Comparison of ENCODE assay signal across 2 cellular contexts in the genomic region with DNA sequence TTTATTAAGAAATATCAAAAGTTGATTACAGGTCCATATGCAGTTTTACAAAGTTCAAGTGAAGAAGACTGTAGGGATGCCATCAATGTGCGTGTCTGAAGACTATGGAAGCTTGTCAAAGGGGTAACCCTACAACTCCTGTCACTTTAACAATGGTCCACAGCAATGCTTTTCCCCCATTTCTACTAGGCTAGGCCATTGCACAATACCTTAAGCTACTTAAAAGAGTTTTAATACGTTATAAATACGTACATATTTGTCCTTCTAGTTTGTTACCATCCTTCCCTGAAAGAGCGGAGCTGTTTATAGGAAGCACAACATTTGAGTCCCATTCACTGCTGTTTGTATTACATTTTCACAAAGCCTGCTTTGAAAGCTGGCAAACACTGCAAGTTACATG.
A peak's percentile ranks its signal among the peaks of the same experiment; 100 is the strongest.
TF ChIP-seq lines count a peak whose summit lies in the region.

No MANE protein-coding gene starts in this region.

TF ChIP-seq in IMR-90, 13 proteins besides CTCF, POLR2A, EP300 and RAD21:
- TF ChIP-seq, protein P1, sequence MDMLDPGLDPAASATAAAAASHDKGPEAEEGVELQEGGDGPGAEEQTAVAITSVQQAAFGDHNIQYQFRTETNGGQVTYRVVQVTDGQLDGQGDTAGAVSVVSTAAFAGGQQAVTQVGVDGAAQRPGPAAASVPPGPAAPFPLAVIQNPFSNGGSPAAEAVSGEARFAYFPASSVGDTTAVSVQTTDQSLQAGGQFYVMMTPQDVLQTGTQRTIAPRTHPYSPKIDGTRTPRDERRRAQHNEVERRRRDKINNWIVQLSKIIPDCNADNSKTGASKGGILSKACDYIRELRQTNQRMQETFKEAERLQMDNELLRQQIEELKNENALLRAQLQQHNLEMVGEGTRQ (IDR thresholded peaks at IDR 0.05; ENCODE audit: low read depth, low read length), result no peak
- TF ChIP-seq CEBPB (IDR thresholded peaks at IDR 0.05; ENCODE audit: low read depth, low read length), result peak; percentile 72
- TF ChIP-seq MXI1 (IDR thresholded peaks at IDR 0.05; ENCODE audit: borderline replicate concordance, low read depth, low read length), result no peak
- no peak for TF ChIP-seq FOS (IDR thresholded peaks at IDR 0.05; ENCODE audit: low read depth, low read length)

TF ChIP-seq in K562, 482 proteins besides CTCF, POLR2A, EP300 and RAD21:
- TF ChIP-seq CEBPB (tag; IDR thresholded peaks at IDR 0.05) (peak; percentile 56; the same call in 1 of the 2 replicates), RBM25 (IDR thresholded peaks at IDR 0.05; ENCODE audit: low read depth, low read length, severe bottlenecking) (no peak)
